ENCODE assay signal across 1 cellular context in genomic region chr9:6779417-6780241, GRCh38.
TF ChIP-seq lines count a peak whose summit lies in the region.

No MANE protein-coding gene starts in this region.

TF ChIP-seq in GM23338, 12 proteins besides CTCF, POLR2A, EP300 and RAD21 (continued from another document):
- TF ChIP-seq ETS1 (IDR thresholded peaks at IDR 0.05) (no peak), ZNF462 (CRISPR knock-in tag; IDR thresholded peaks at IDR 0.05) (no peak), EZH2phosphoT487 (IDR thresholded peaks at IDR 0.05; ENCODE audit: unreplicated experiment) (no peak), ZNF114 (CRISPR knock-in tag; IDR thresholded peaks at IDR 0.05) (no peak), CREB1 (CRISPR knock-in tag; IDR thresholded peaks at IDR 0.05; ENCODE audit: low read depth) (no peak), JUNB (IDR thresholded peaks at IDR 0.05; ENCODE audit: unreplicated experiment) (no peak), STAT1 (IDR thresholded peaks at IDR 0.05; ENCODE audit: unreplicated experiment) (no peak)
